27 cellular contexts compared by ENCODE assay signal in genomic region chr14:34425095-34425851, GRCh38. TPM values are rescaled to one million over a fixed set of nuclear protein-coding genes. Genes with fewer than 3 reads are reported as not detected.
A peak's percentile ranks its signal among the peaks of the same experiment; 100 is the strongest.
DNase-seq lines count a peak whose midpoint lies in the region; ATAC-seq and TF ChIP-seq lines count a peak whose summit lies in the region.
"Had no signal": no experiment of that assay in that cellular context is flagged by ENCODE, and none has a peak within 500 bp of the region (broad histone marks: within the 10 kb centered on the region; RNA-seq: fewer than 3 reads in every experiment).

No MANE protein-coding gene starts in this region.

- no peak overlapping the region for H3K9ac ChIP-seq in neural progenitor cell
- H3K9ac ChIP-seq: BLaER1, SK-N-SH had no signal

- no TSS peak for BruUV-seq in Calu3 (replicated peaks; lab: Mats Ljungman, UMichigan)

- no peak for TF ChIP-seq CTCF in Calu3 (IDR thresholded peaks at IDR 0.05; ENCODE audit: unreplicated experiment)
- TF ChIP-seq CTCF in neural progenitor cell (IDR thresholded peaks at IDR 0.05): no peak
- no peak for TF ChIP-seq CTCF in gastroesophageal sphincter (IDR thresholded peaks at IDR 0.05)

- H3K9me3 Mint-ChIP-seq in Calu3 (ENCODE audit: low read depth, unreplicated experiment) (peaks cover 5% of the 10 kb centered on the region), neural progenitor cell (peaks cover 8% of the 10 kb centered on the region)
- H3K9me3 Mint-ChIP-seq: activated CD4-positive, alpha-beta T cell treated with anti-CD3 and anti-CD28 coated beads, Interleukin-2, amount 10 ng/mL, durations not matched to agents 24 days and 14 days had no signal

- H3K27ac ChIP-seq in neural progenitor cell (no peak overlapping the region), gastroesophageal sphincter (no peak overlapping the region)
- H3K27ac ChIP-seq: BLaER1, psoas muscle, RWPE1, upper lobe of left lung, VCaP had no signal

- H3K9me3 ChIP-seq in neural progenitor cell (ENCODE audit: low read depth) (no peaks in the 10 kb centered on the region), gastroesophageal sphincter (peaks cover 0 to 12% (median 0%) of the 10 kb centered on the region in 3 donors)
- H3K9me3 ChIP-seq: SK-N-SH had no signal

- H3K27me3 ChIP-seq in neural progenitor cell (no peaks in the 10 kb centered on the region), gastroesophageal sphincter (no peaks in the 10 kb centered on the region)
- H3K27me3 ChIP-seq: BLaER1, upper lobe of left lung had no signal

- peak; percentile 60 for DNase-seq in Calu3
- DNase-seq in OCI-M1 (lab: John Stamatoyannopoulos, UW): peak; percentile 28
- DNase-seq in neural progenitor cell (ENCODE audit: low spot score): no peak
- DNase-seq in AG08395 (ENCODE audit: low spot score): no peak
- no peak for DNase-seq in DMS 273 (lab: John Stamatoyannopoulos, UW; ENCODE audit: unreplicated experiment)
- DNase-seq: activated CD4-positive, alpha-beta T cell treated with anti-CD3 and anti-CD28 coated beads, Interleukin-2, amount 10 ng/mL, durations not matched to agents 24 days and 14 days; activated naive CD4-positive, alpha-beta T cell treated with anti-CD3 and anti-CD28 coated beads, Interleukin-2, amount 10 ng/mL, durations not matched to agents 7 days and 5 days; activated T-cell treated with anti-CD3 and anti-CD28 coated beads, Interleukin-2, amount 50 U/mL, for 48 hours; amygdala; EL; KG1; NCI-H1694 treated with DMSO at 0.1 percent for 48 hours; NCI-H2171 treated with DMSO at 0.1 percent for 48 hours; NCI-H526 treated with DMSO at 0.1 percent for 48 hours; psoas muscle; SK-N-SH; stimulated activated CD8-positive, alpha-beta memory T cell treated with anti-CD3 and anti-CD28 coated beads, Interleukin-4, amount 100 ng/mL, for 48 hours; T-helper 2 cell had no signal

- H4K20me1 ChIP-seq in neural progenitor cell (ENCODE audit: low read depth): no peaks in the 10 kb centered on the region
- H4K20me1 ChIP-seq: BLaER1 had no signal

- peaks cover 17% of the 10 kb centered on the region for H3K4me1 ChIP-seq in neural progenitor cell
- H3K4me1 ChIP-seq in gastroesophageal sphincter: no peaks in the 10 kb centered on the region
- H3K4me1 ChIP-seq: BLaER1, psoas muscle, upper lobe of left lung had no signal

- H3K36me3 ChIP-seq in neural progenitor cell (no peaks in the 10 kb centered on the region), gastroesophageal sphincter (no peaks in the 10 kb centered on the region)
- H3K36me3 ChIP-seq: BLaER1, upper lobe of left lung had no signal

- TF ChIP-seq EP300 in gastroesophageal sphincter (IDR thresholded peaks at IDR 0.05): no peak

- H3K4me3 ChIP-seq in neural progenitor cell (no peak overlapping the region), gastroesophageal sphincter (no peak overlapping the region)
- H3K4me3 ChIP-seq: BLaER1, psoas muscle, upper lobe of left lung had no signal

- H3K4me1 Mint-ChIP-seq in Calu3 (ENCODE audit: low read depth, unreplicated experiment): peaks cover 21% of the 10 kb centered on the region
- no peaks in the 10 kb centered on the region for H3K4me1 Mint-ChIP-seq in neural progenitor cell
- H3K4me1 Mint-ChIP-seq: activated CD4-positive, alpha-beta T cell treated with anti-CD3 and anti-CD28 coated beads, Interleukin-2, amount 10 ng/mL, durations not matched to agents 24 days and 14 days; activated naive CD4-positive, alpha-beta T cell treated with anti-CD3 and anti-CD28 coated beads, Interleukin-2, amount 10 ng/mL, durations not matched to agents 7 days and 5 days; memory B cell had no signal

- H3K27ac Mint-ChIP-seq in Calu3 (ENCODE audit: unreplicated experiment) (peak overlapping the region; percentile 89), neural progenitor cell (peak overlapping the region; percentile 35)
- H3K27ac Mint-ChIP-seq: activated CD4-positive, alpha-beta T cell treated with anti-CD3 and anti-CD28 coated beads, Interleukin-2, amount 10 ng/mL, durations not matched to agents 24 days and 14 days; activated naive CD4-positive, alpha-beta T cell treated with anti-CD3 and anti-CD28 coated beads, Interleukin-2, amount 10 ng/mL, durations not matched to agents 7 days and 5 days; memory B cell had no signal

- no peaks in the 10 kb centered on the region for H3K27me3 Mint-ChIP-seq in Calu3 (ENCODE audit: unreplicated experiment)
- peaks cover 7% of the 10 kb centered on the region for H3K27me3 Mint-ChIP-seq in neural progenitor cell (ENCODE audit: insufficient read depth, low read depth)
- H3K27me3 Mint-ChIP-seq: activated CD4-positive, alpha-beta T cell treated with anti-CD3 and anti-CD28 coated beads, Interleukin-2, amount 10 ng/mL, durations not matched to agents 24 days and 14 days had no signal

- H3K36me3 Mint-ChIP-seq in Calu3 (ENCODE audit: insufficient read depth, unreplicated experiment) (peaks cover 6% of the 10 kb centered on the region), neural progenitor cell (peaks cover 2% of the 10 kb centered on the region)
- H3K36me3 Mint-ChIP-seq: activated naive CD4-positive, alpha-beta T cell treated with anti-CD3 and anti-CD28 coated beads, Interleukin-2, amount 10 ng/mL, durations not matched to agents 7 days and 5 days had no signal

- H3F3A ChIP-seq in neural progenitor cell (ENCODE audit: low read depth): peaks cover 15% of the 10 kb centered on the region

- no peaks in the 10 kb centered on the region for H3K79me2 ChIP-seq in neural progenitor cell (ENCODE audit: low read depth)

- ATAC-seq in esophagus mucosa: peak; percentile 59
- no peak for ATAC-seq in HG02642 (IDR thresholded peaks at IDR 0.05; ENCODE audit: poor library complexity, unreplicated experiment)
- ATAC-seq in gastroesophageal sphincter: no peak
- ATAC-seq: HCT116, psoas muscle had no signal

- no peak overlapping the region for H3K4me2 ChIP-seq in neural progenitor cell
- H3K4me2 ChIP-seq: BLaER1, SK-N-SH had no signal

- no peak for TF ChIP-seq POLR2A in gastroesophageal sphincter (IDR thresholded peaks at IDR 0.05)

- CTCF ChIA-PET in Calu3 (lab: Charles Lee): no interaction called here

- peak overlapping the region; percentile 12 for H3K4me3 Mint-ChIP-seq in Calu3 (ENCODE audit: low read depth, unreplicated experiment)
- H3K4me3 Mint-ChIP-seq in neural progenitor cell: no peak overlapping the region
- H3K4me3 Mint-ChIP-seq: activated CD4-positive, alpha-beta T cell treated with anti-CD3 and anti-CD28 coated beads, Interleukin-2, amount 10 ng/mL, durations not matched to agents 24 days and 14 days; activated naive CD4-positive, alpha-beta T cell treated with anti-CD3 and anti-CD28 coated beads, Interleukin-2, amount 10 ng/mL, durations not matched to agents 7 days and 5 days; memory B cell had no signal

- H2AFZ ChIP-seq in neural progenitor cell (replicated peaks): no peak overlapping the region

- WGBS in gastroesophageal sphincter (ENCODE audit: low coverage in 1 of 2), 2 donors: 93 to 94% methylated on average over 5 of the region's 5 CpGs

- intact Hi-C loops in Calu3 (cut with micrococcal nuclease; ENCODE audit: unreplicated experiment): no loop called here

RNA-seq across cellular contexts. Expression of gene SPTSSA, which starts 36.8 kb away (rescaled TPM):
- total RNA-seq in Calu3 (2022) (22.0 and 22.4 TPM in 2 replicates), esophagus mucosa (18.5 TPM), neural progenitor cell (ENCODE audit: low replicate concordance) (22.1 and 43.0 TPM in 2 replicates), gastroesophageal sphincter (10 to 100 TPM; 14.7 to 28.9 (median 22.3) TPM)

Comparison
In these comparisons a context has a peak if more than half of its experiments do, and no peak if none do; other contexts are left out.
1. DNase-seq: peak in Calu3 (single experiment) and OCI-M1 (single experiment); none in neural progenitor cell (single experiment), AG08395 (single experiment) and DMS 273 (single experiment).